Comparison of ENCODE assay signal across 1 cellular context in genomic region chr10:28769147-28769604, GRCh38.
TF ChIP-seq lines count a peak whose summit lies in the region.

No MANE protein-coding gene starts in this region.

TF ChIP-seq in HepG2, 621 proteins besides CTCF, POLR2A, EP300 and RAD21 (continued from another document and continues in another):
- TF ChIP-seq TFAP4 (IDR thresholded peaks at IDR 0.05; ENCODE audit: borderline replicate concordance, low read depth) (peak; percentile 98), BCL6 (CRISPR knock-in tag; IDR thresholded peaks at IDR 0.05) (peak; percentile 46; the same call in 1 of the 2 replicates), PPARG (CRISPR knock-in tag; conservative IDR thresholded peaks at IDR 0.05) (peak; percentile 47; the same call in 1 of the 2 replicates), TCF12 (IDR thresholded peaks at IDR 0.05) (no peak), TCF12 (CRISPR knock-in tag; IDR thresholded peaks at IDR 0.05) (no peak), SIN3A (IDR thresholded peaks at IDR 0.05; ENCODE audit: borderline replicate concordance, low read depth, low read length) (no peak), ZNF335 (CRISPR knock-in tag; IDR thresholded peaks at IDR 0.05) (no peak), ZNF354B (CRISPR knock-in tag; IDR thresholded peaks at IDR 0.05) (no peak), TARDBP (CRISPR knock-in tag; IDR thresholded peaks at IDR 0.05) (0 out of 2 replicates have a peak, but pooled peaks have one; percentile 57), KDM1A (CRISPR knock-in tag; IDR thresholded peaks at IDR 0.05) (0 out of 2 replicates have a peak, but pooled peaks have one; percentile 42), LCORL (IDR thresholded peaks at IDR 0.05) (no peak), LCORL (CRISPR knock-in tag; IDR thresholded peaks at IDR 0.05) (0 out of 2 replicates have a peak, but pooled peaks have one; percentile 25), HNF4A (CRISPR knock-in tag; IDR thresholded peaks at IDR 0.05) (peak; percentile 60), THAP11 (CRISPR knock-in tag; IDR thresholded peaks at IDR 0.05) (0 out of 2 replicates have a peak, but pooled peaks have one; percentile 12), DBP (CRISPR knock-in tag; IDR thresholded peaks at IDR 0.05; ENCODE audit: not compliant biosample characterization) (no peak), PAXIP1 (CRISPR knock-in tag; conservative IDR thresholded peaks at IDR 0.05) (peak; percentile 82), GATAD2A (CRISPR knock-in tag; IDR thresholded peaks at IDR 0.05) (peak; percentile 78), RXRB (CRISPR knock-in tag; IDR thresholded peaks at IDR 0.05; ENCODE audit: borderline replicate concordance) (peak; percentile 48; the same call in 1 of the 2 replicates), FOXC1 (CRISPR knock-in tag; IDR thresholded peaks at IDR 0.05; ENCODE audit: borderline replicate concordance) (no peak), TCF7L2 (IDR thresholded peaks at IDR 0.05; ENCODE audit: low read depth, low read length) (peak; percentile 42; the same call in 1 of the 2 replicates), NFYC (CRISPR knock-in tag; IDR thresholded peaks at IDR 0.05) (no peak), MIXL1 (CRISPR knock-in tag; IDR thresholded peaks at IDR 0.05) (peak; percentile 86; the same call in 1 of the 2 replicates), ZFP62 (CRISPR knock-in tag; IDR thresholded peaks at IDR 0.05) (no peak), MED1 (CRISPR knock-in tag; IDR thresholded peaks at IDR 0.05) (peak; percentile 77), RFX1 (IDR thresholded peaks at IDR 0.05) (no peak), HOMEZ (CRISPR knock-in tag; IDR thresholded peaks at IDR 0.05; ENCODE audit: low read depth) (peak; percentile 64; the same call in 1 of the 2 replicates), KLF11 (CRISPR knock-in tag; IDR thresholded peaks at IDR 0.05) (no peak), REL (CRISPR knock-in tag; conservative IDR thresholded peaks at IDR 0.05) (no peak), ZFP90 (CRISPR knock-in tag; IDR thresholded peaks at IDR 0.05; ENCODE audit: borderline replicate concordance) (no peak), FOXP4 (CRISPR knock-in tag; IDR thresholded peaks at IDR 0.05) (peak; percentile 69), DRAP1 (CRISPR knock-in tag; IDR thresholded peaks at IDR 0.05) (0 out of 2 replicates have a peak, but pooled peaks have one; percentile 22), ZBTB1 (CRISPR knock-in tag; IDR thresholded peaks at IDR 0.05; ENCODE audit: borderline replicate concordance) (no peak), ZNF225 (CRISPR knock-in tag; IDR thresholded peaks at IDR 0.05) (no peak), ATM (IDR thresholded peaks at IDR 0.05; ENCODE audit: borderline replicate concordance) (no peak), ZNF792 (CRISPR knock-in tag; IDR thresholded peaks at IDR 0.05) (peak; percentile 51; the same call in 1 of the 2 replicates)
- TF ChIP-seq, protein P1, sequence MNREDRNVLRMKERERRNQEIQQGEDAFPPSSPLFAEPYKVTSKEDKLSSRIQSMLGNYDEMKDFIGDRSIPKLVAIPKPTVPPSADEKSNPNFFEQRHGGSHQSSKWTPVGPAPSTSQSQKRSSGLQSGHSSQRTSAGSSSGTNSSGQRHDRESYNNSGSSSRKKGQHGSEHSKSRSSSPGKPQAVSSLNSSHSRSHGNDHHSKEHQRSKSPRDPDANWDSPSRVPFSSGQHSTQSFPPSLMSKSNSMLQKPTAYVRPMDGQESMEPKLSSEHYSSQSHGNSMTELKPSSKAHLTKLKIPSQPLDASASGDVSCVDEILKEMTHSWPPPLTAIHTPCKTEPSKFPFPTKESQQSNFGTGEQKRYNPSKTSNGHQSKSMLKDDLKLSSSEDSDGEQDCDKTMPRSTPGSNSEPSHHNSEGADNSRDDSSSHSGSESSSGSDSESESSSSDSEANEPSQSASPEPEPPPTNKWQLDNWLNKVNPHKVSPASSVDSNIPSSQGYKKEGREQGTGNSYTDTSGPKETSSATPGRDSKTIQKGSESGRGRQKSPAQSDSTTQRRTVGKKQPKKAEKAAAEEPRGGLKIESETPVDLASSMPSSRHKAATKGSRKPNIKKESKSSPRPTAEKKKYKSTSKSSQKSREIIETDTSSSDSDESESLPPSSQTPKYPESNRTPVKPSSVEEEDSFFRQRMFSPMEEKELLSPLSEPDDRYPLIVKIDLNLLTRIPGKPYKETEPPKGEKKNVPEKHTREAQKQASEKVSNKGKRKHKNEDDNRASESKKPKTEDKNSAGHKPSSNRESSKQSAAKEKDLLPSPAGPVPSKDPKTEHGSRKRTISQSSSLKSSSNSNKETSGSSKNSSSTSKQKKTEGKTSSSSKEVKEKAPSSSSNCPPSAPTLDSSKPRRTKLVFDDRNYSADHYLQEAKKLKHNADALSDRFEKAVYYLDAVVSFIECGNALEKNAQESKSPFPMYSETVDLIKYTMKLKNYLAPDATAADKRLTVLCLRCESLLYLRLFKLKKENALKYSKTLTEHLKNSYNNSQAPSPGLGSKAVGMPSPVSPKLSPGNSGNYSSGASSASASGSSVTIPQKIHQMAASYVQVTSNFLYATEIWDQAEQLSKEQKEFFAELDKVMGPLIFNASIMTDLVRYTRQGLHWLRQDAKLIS (CRISPR knock-in tag; IDR thresholded peaks at IDR 0.05), result no peak
- TF ChIP-seq, protein P2, sequence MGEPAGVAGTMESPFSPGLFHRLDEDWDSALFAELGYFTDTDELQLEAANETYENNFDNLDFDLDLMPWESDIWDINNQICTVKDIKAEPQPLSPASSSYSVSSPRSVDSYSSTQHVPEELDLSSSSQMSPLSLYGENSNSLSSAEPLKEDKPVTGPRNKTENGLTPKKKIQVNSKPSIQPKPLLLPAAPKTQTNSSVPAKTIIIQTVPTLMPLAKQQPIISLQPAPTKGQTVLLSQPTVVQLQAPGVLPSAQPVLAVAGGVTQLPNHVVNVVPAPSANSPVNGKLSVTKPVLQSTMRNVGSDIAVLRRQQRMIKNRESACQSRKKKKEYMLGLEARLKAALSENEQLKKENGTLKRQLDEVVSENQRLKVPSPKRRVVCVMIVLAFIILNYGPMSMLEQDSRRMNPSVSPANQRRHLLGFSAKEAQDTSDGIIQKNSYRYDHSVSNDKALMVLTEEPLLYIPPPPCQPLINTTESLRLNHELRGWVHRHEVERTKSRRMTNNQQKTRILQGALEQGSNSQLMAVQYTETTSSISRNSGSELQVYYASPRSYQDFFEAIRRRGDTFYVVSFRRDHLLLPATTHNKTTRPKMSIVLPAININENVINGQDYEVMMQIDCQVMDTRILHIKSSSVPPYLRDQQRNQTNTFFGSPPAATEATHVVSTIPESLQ (CRISPR knock-in tag; conservative IDR thresholded peaks at IDR 0.05), result no peak
- TF ChIP-seq, protein P3, sequence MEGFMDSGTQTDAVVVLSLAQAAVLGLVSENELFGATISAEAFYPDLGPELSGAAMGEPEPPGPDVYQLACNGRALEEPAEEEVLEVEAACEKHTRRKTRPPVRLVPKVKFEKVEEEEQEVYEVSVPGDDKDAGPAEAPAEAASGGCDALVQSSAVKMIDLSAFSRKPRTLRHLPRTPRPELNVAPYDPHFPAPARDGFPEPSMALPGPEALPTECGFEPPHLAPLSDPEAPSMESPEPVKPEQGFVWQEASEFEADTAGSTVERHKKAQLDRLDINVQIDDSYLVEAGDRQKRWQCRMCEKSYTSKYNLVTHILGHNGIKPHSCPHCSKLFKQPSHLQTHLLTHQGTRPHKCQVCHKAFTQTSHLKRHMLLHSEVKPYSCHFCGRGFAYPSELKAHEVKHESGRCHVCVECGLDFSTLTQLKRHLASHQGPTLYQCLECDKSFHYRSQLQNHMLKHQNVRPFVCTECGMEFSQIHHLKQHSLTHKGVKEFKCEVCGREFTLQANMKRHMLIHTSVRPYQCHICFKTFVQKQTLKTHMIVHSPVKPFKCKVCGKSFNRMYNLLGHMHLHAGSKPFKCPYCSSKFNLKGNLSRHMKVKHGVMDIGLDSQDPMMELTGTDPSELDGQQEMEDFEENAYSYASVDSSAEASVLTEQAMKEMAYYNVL (CRISPR knock-in tag; IDR thresholded peaks at IDR 0.05; ENCODE audit: borderline replicate concordance), result peak; percentile 92
- TF ChIP-seq, protein P4, sequence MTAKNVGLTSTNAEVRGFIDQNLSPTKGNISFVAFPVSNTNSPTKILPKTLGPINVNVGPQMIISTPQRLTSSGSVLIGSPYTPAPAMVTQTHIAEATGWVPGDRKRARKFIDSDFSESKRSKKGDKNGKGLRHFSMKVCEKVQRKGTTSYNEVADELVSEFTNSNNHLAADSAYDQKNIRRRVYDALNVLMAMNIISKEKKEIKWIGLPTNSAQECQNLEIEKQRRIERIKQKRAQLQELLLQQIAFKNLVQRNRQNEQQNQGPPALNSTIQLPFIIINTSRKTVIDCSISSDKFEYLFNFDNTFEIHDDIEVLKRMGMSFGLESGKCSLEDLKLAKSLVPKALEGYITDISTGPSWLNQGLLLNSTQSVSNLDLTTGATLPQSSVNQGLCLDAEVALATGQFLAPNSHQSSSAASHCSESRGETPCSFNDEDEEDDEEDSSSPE (CRISPR knock-in tag; IDR thresholded peaks at IDR 0.05), result 0 out of 2 replicates have a peak, but pooled peaks have one; percentile 22
- TF ChIP-seq, protein P5, sequence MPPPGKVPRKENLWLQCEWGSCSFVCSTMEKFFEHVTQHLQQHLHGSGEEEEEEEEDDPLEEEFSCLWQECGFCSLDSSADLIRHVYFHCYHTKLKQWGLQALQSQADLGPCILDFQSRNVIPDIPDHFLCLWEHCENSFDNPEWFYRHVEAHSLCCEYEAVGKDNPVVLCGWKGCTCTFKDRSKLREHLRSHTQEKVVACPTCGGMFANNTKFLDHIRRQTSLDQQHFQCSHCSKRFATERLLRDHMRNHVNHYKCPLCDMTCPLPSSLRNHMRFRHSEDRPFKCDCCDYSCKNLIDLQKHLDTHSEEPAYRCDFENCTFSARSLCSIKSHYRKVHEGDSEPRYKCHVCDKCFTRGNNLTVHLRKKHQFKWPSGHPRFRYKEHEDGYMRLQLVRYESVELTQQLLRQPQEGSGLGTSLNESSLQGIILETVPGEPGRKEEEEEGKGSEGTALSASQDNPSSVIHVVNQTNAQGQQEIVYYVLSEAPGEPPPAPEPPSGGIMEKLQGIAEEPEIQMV (CRISPR knock-in tag; IDR thresholded peaks at IDR 0.05; ENCODE audit: low read depth), result peak; percentile 63; the same call in 1 of the 2 replicates
